In the genomic region with DNA sequence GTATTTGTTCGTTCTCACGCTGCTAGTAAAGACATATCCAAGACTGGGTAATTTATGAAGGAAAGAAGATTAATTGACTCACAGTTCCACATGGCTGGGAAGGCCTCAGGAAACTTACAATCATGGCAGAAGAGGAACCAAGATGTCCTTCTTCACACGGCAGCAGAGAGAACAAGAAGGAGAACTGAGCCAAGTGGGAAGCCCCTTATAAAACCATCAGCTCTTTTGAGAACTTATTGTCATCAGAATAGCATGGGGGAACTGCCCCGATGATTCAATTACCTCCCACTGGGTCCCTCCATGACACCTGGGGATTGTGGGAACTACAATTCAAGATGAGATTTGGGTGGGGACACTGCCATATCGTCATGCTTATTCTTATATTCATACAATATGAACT, we compare ENCODE assay signal across 31 cellular contexts.
"Had no signal": no experiment of that assay in that cellular context is flagged by ENCODE, and none has a peak within 500 bp of the region (broad histone marks: within the 10 kb centered on the region; RNA-seq: fewer than 3 reads in every experiment).

No MANE protein-coding gene starts in this region.

- H3K4me3 ChIP-seq: coronary artery, dorsolateral prefrontal cortex had no signal

- H3K27me3 Mint-ChIP-seq: dendritic cell treated with granulocyte-macrophage colony-stimulating factor and Interleukin-4, amounts not matched to agents 40 ng/mL and 50 ng/mL, for 4 days had no signal

- H3K27me3 ChIP-seq: brain microvascular endothelial cell had no signal

- ATAC-seq: activated T-cell treated with anti-CD3 and anti-CD28 coated beads, Interleukin-2, amount 50 U/mL, for 4 hours; activated T-helper 17 cell treated with anti-CD3 and anti-CD28 coated beads, Interleukin-2, amount 50 U/mL, for 72 hours; esophagus mucosa had no signal

- H3K4me1 Mint-ChIP-seq: activated B cell treated with CpG ODN at 0.5 μM for 24 hours; activated CD4-positive, alpha-beta memory T cell treated with anti-CD3 and anti-CD28 coated beads, Interleukin-2, amount 10 ng/mL, durations not matched to agents 7 days and 5 days; activated CD4-positive, alpha-beta T cell treated with anti-CD3 and anti-CD28 coated beads, Interleukin-2, amount 10 ng/mL, durations not matched to agents 7 days and 5 days; activated T-helper 17 cell treated with anti-CD3 and anti-CD28 coated beads, Interleukin-2, amount 50 U/mL, for 72 hours; central memory CD8-positive, alpha-beta T cell; endodermal cell had no signal

- H3K27ac ChIP-seq: brain microvascular endothelial cell, coronary artery, dorsolateral prefrontal cortex, WERI-Rb-1 had no signal

- H3K36me3 Mint-ChIP-seq: activated naive CD8-positive, alpha-beta T cell had no signal

- FAIRE-seq: astrocyte, bronchial epithelial cell, frontal cortex, TTC549 had no signal

- H3K27ac Mint-ChIP-seq: activated B cell treated with CpG ODN at 0.5 μM for 24 hours; activated CD4-positive, alpha-beta memory T cell treated with anti-CD3 and anti-CD28 coated beads, Interleukin-2, amount 10 ng/mL, durations not matched to agents 7 days and 5 days; activated CD4-positive, alpha-beta T cell treated with anti-CD3 and anti-CD28 coated beads, Interleukin-2, amount 10 ng/mL, durations not matched to agents 7 days and 5 days; activated naive CD8-positive, alpha-beta T cell; activated T-helper 17 cell treated with anti-CD3 and anti-CD28 coated beads, Interleukin-2, amount 50 U/mL, for 72 hours; dendritic cell treated with granulocyte-macrophage colony-stimulating factor and Interleukin-4, amounts not matched to agents 40 ng/mL and 50 ng/mL, for 4 days; endodermal cell had no signal

- H3K9me3 Mint-ChIP-seq: activated T-cell treated with anti-CD3 and anti-CD28 coated beads, Interleukin-2, amount 50 U/mL, for 4 hours; central memory CD8-positive, alpha-beta T cell had no signal

- H3K36me3 ChIP-seq: brain microvascular endothelial cell, WERI-Rb-1 had no signal

- H3K4me3 Mint-ChIP-seq: activated B cell treated with CpG ODN at 0.5 μM for 24 hours; activated CD4-positive, alpha-beta memory T cell treated with anti-CD3 and anti-CD28 coated beads, Interleukin-2, amount 10 ng/mL, durations not matched to agents 7 days and 5 days; activated CD4-positive, alpha-beta T cell treated with anti-CD3 and anti-CD28 coated beads, Interleukin-2, amount 10 ng/mL, durations not matched to agents 7 days and 5 days; activated naive CD8-positive, alpha-beta T cell; activated T-cell treated with anti-CD3 and anti-CD28 coated beads, Interleukin-2, amount 50 U/mL, for 4 hours; activated T-helper 17 cell treated with anti-CD3 and anti-CD28 coated beads, Interleukin-2, amount 50 U/mL, for 72 hours; central memory CD8-positive, alpha-beta T cell; dendritic cell treated with granulocyte-macrophage colony-stimulating factor and Interleukin-4, amounts not matched to agents 40 ng/mL and 50 ng/mL, for 4 days; endodermal cell had no signal

- DNase-seq: activated B cell treated with CpG ODN at 0.5 μM for 24 hours; activated CD4-positive, alpha-beta memory T cell treated with anti-CD3 and anti-CD28 coated beads, Interleukin-2, amount 10 ng/mL, durations not matched to agents 7 days and 5 days; activated CD4-positive, alpha-beta T cell treated with anti-CD3 and anti-CD28 coated beads for 1 hour; activated CD4-positive, alpha-beta T cell treated with anti-CD3 and anti-CD28 coated beads for 4 hours; activated CD4-positive, alpha-beta T cell treated with anti-CD3 and anti-CD28 coated beads, Interleukin-2, amount 10 ng/mL, durations not matched to agents 7 days and 5 days; activated CD4-positive, alpha-beta T cell treated with anti-CD3 and anti-CD28 coated beads, Interleukin-2, amount 50 U/mL, for 4 hours; activated effector memory CD4-positive, alpha-beta T cell treated with Interleukin-2 at 50 U/mL for 16 hours; activated gamma-delta T cell treated with Interleukin-2 at 50 U/mL for 16 hours; activated naive CD4-positive, alpha-beta T cell treated with anti-CD3 and anti-CD28 coated beads, Interleukin-2, amount 50 U/mL, for 16 hours; activated naive CD4-positive, alpha-beta T cell treated with Interleukin-2 at 50 U/mL for 16 hours; activated T-cell treated with anti-CD3 and anti-CD28 coated beads, Interleukin-2, amount 50 U/mL, for 4 hours; amniotic stem cell; anterior cingulate cortex; brain microvascular endothelial cell; dorsolateral prefrontal cortex; effector memory CD4-positive, alpha-beta T cell; endodermal cell; foreskin fibroblast; head of caudate nucleus; T-helper 2 cell; WERI-Rb-1 had no signal
